ENCODE assay signal across 8 cellular contexts in the genomic region with DNA sequence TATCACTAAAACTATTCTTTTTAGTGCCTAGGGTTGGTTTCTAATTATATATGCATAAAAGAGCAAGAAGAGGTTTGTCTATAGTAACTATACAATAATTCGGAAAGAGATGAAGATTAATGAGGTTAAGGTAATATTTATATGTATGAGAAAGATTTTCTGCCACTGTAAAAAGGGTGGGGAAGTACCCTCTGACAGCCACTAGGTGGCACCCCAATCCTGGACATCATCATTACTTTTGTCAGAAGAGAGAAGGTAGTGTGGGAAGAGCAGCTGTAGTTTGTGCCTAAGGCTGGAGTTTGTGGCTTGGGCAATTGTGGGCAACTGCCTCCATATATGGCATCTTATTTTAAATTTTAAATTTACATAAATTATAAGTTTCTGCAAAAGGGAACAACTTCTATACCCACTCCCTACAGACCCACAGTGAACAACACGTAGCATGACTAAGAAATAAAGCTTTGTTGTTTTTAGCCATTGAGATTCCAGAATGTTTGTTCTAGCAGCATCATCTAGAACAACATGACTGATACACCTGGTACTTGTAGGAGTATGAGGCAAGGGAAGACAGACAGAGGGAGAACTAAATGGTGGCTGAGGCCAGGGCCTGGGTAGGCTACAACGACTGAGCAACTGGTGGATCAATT. TPM values are rescaled to one million over a fixed set of nuclear protein-coding genes. Genes with fewer than 3 reads are reported as not detected.
DNase-seq lines count a peak whose midpoint lies in the region; ATAC-seq lines count a peak whose summit lies in the region.

No MANE protein-coding gene starts in this region.

- H3K36me3 Mint-ChIP-seq in naive B cell, result peaks cover 10 to 11% of the 10 kb centered on the region in 2 donors
- peaks cover 31 to 43% of the 10 kb centered on the region in 2 donors for H3K36me3 Mint-ChIP-seq in stimulated activated naive B cell treated with anti-CD40 and anti-IgM and Interleukin-4, amounts not matched to agents 10 μg/mL and 1 μg/mL and 100 μg/mL, for 72 hours

- peaks cover 3 to 9% (median 8%) of the 10 kb centered on the region in 3 donors for H3K4me1 Mint-ChIP-seq in naive B cell
- H3K4me1 Mint-ChIP-seq in stimulated activated naive B cell treated with anti-CD40 and anti-IgM and Interleukin-4, amounts not matched to agents 10 μg/mL and 1 μg/mL and 100 μg/mL, for 72 hours, result peaks cover 9 to 27% of the 10 kb centered on the region in 2 donors

- H3K27me3 Mint-ChIP-seq in naive B cell, result no peaks in the 10 kb centered on the region
- no peaks in the 10 kb centered on the region for H3K27me3 Mint-ChIP-seq in stimulated activated naive B cell treated with anti-CD40 and anti-IgM and Interleukin-4, amounts not matched to agents 10 μg/mL and 1 μg/mL and 100 μg/mL, for 72 hours

- peak; percentile 77 for ATAC-seq in GM19351 (IDR thresholded peaks at IDR 0.05; ENCODE audit: unreplicated experiment)
- peak; percentile 82 to 89 for ATAC-seq in naive B cell (ENCODE audit: low read depth in 2 of 2)
- peak; percentile 87 to 92 for ATAC-seq in stimulated activated naive B cell treated with anti-CD40 and anti-IgM and Interleukin-4, amounts not matched to agents 10 μg/mL and 1 μg/mL and 100 μg/mL, for 72 hours (replicated peaks)

- no peaks in the 10 kb centered on the region for H3K9me3 Mint-ChIP-seq in naive B cell
- no peaks in the 10 kb centered on the region for H3K9me3 Mint-ChIP-seq in stimulated activated naive B cell treated with anti-CD40 and anti-IgM and Interleukin-4, amounts not matched to agents 10 μg/mL and 1 μg/mL and 100 μg/mL, for 72 hours

- H3K27ac Mint-ChIP-seq in naive B cell, result peak overlapping the region in 2 of 6 donors; percentile 35 to 74
- no peak overlapping the region for H3K27ac Mint-ChIP-seq in stimulated activated naive B cell treated with anti-CD40 and anti-IgM and Interleukin-4, amounts not matched to agents 10 μg/mL and 1 μg/mL and 100 μg/mL, for 72 hours

- DNase-seq in CD1c-positive myeloid dendritic cell (ENCODE audit: extremely low spot score), result peak; percentile 88
- peak; percentile 79 for DNase-seq in HT-29 (ENCODE audit: low spot score)
- peak; percentile 80 for DNase-seq in NOMO-1 treated with dmso at 0.1 percent for 144 hours (lab: John Stamatoyannopoulos, UW; ENCODE audit: unreplicated experiment)
- DNase-seq in activated CD8-positive, alpha-beta memory T cell treated with anti-CD3 and anti-CD28 coated beads, Interleukin-2, amount 50 U/mL, for 24 hours (ENCODE audit: extremely low read depth), result peak; percentile 21
- peak; percentile 71 for DNase-seq in epidermal melanocyte (ENCODE audit: insufficient read length, low spot score)
- peak; percentile 66 for DNase-seq in naive B cell
- peak; percentile 23 for DNase-seq in stimulated activated naive B cell treated with anti-CD40 and anti-IgM and Interleukin-4, amounts not matched to agents 10 μg/mL and 1 μg/mL and 100 μg/mL, for 72 hours

- H3K4me3 Mint-ChIP-seq in naive B cell, result no peak overlapping the region
- no peak overlapping the region for H3K4me3 Mint-ChIP-seq in stimulated activated naive B cell treated with anti-CD40 and anti-IgM and Interleukin-4, amounts not matched to agents 10 μg/mL and 1 μg/mL and 100 μg/mL, for 72 hours

RNA-seq across cellular contexts. Expression of a gene that starts 34.4 kb away (rescaled TPM):
- total RNA-seq in HT-29 (2014; rRNA removed; shearing (Covaris generic)), result not detected in 2 replicates
- polyA plus RNA-seq in naive B cell (ENCODE audit: low read depth in 6 of 6), result 1 to 10 TPM in 1 of 6 donors, under 1 TPM in 5; 0.74 to 1.6 (median 0.78) TPM

RNA-seq across cellular contexts. Expression of a gene that starts 57.1 kb away (rescaled TPM):
- total RNA-seq in HT-29 (2014; rRNA removed; shearing (Covaris generic)), result 6.1 and 12.7 TPM in 2 replicates
- polyA plus RNA-seq in naive B cell (ENCODE audit: low read depth in 6 of 6), result 10 to 100 TPM; 29.8 to 39.8 (median 33.7) TPM

Comparison
In these comparisons a context has a peak if more than half of its experiments do, and no peak if none do; other contexts are left out.
1. Peak in every context shown above with its lines: DNase-seq and ATAC-seq.
2. DNase-seq: peak in every context shown above with its lines; median percentile 88 in CD1c-positive myeloid dendritic cell; 80 in NOMO-1 treated with dmso at 0.1 percent for 144 hours; 79 in HT-29; 71 in epidermal melanocyte; 66 in naive B cell; 23 in stimulated activated naive B cell treated with anti-CD40 and anti-IgM and Interleukin-4, amounts not matched to agents 10 μg/mL and 1 μg/mL and 100 μg/mL, for 72 hours; 21 in activated CD8-positive, alpha-beta memory T cell treated with anti-CD3 and anti-CD28 coated beads, Interleukin-2, amount 50 U/mL, for 24 hours.